32 cellular contexts compared by ENCODE assay signal in genomic region chr16:74372953-74373846, GRCh38. TPM values are rescaled to one million over a fixed set of nuclear protein-coding genes. Genes with fewer than 3 reads are reported as not detected.
DNase-seq lines count a peak whose midpoint lies in the region; ATAC-seq, FAIRE-seq and TF ChIP-seq lines count a peak whose summit lies in the region.
"Had no signal": no experiment of that assay in that cellular context is flagged by ENCODE, and none has a peak within 500 bp of the region (broad histone marks: within the 10 kb centered on the region; RNA-seq: fewer than 3 reads in every experiment).

No MANE protein-coding gene starts in this region.

- no peaks in the 10 kb centered on the region for H3K9me3 ChIP-seq in CD4-positive, CD25-positive, alpha-beta regulatory T cell (ENCODE audit: control insufficient read depth in 2 of 2, low read length in 2 of 2)
- H3K9me3 ChIP-seq in H1 (ENCODE audit: insufficient read depth in 2 of 2, low read depth in 1 of 2, low read length in 1 of 2) = no peaks in the 10 kb centered on the region
- H3K9me3 ChIP-seq in osteoblast (ENCODE audit: low read depth, low read length) = no peaks in the 10 kb centered on the region
- no peaks in the 10 kb centered on the region for H3K9me3 ChIP-seq in ovary
- H3K9me3 ChIP-seq: BLaER1 treated with 17β-estradiol and CSF1 and Interleukin-3, amounts not matched to agents 10 nM and 100 nM; left ventricle myocardium inferior; prostate gland; tibial artery had no signal

- TF ChIP-seq RAD21 in H1 (IDR thresholded peaks at IDR 0.05 in 1 of 2, conservative IDR thresholded peaks at IDR 0.05 in 1 of 2; ENCODE audit: low read depth in 2 of 2, low read length in 2 of 2) = no peak

- H3K9me3 Mint-ChIP-seq in CD4-positive, CD25-positive, alpha-beta regulatory T cell = peaks cover 0 to 2% (median 0%) of the 10 kb centered on the region in 7 donors
- H3K9me3 Mint-ChIP-seq in GM23338 = no peaks in the 10 kb centered on the region
- H3K9me3 Mint-ChIP-seq: H9 had no signal

- no peak overlapping the region for H3K18ac ChIP-seq in H1 (ENCODE audit: extremely low read depth, low read length)

- intact Hi-C loops in ovary (cut with DNase I) = no loop called here

- H3K27me3 ChIP-seq in CD4-positive, CD25-positive, alpha-beta regulatory T cell (ENCODE audit: control insufficient read depth, insufficient read depth, low read length) = no peaks in the 10 kb centered on the region
- H3K27me3 ChIP-seq in GM23338 (ENCODE audit: insufficient read depth) (no peaks in the 10 kb centered on the region), H1 (replicated peaks in 1 of 4; ENCODE audit: control insufficient read depth in 3 of 4, extremely low read depth in 1 of 4, insufficient read depth in 3 of 4, low read length in 3 of 4) (no peaks in the 10 kb centered on the region), osteoblast (ENCODE audit: insufficient read depth, low read length) (no peaks in the 10 kb centered on the region), ovary (no peaks in the 10 kb centered on the region)
- H3K27me3 ChIP-seq: BLaER1 treated with 17β-estradiol and CSF1 and Interleukin-3, amounts not matched to agents 10 nM and 100 nM; tibial artery had no signal

- TF ChIP-seq EP300 in H1 (IDR thresholded peaks at IDR 0.05; ENCODE audit: borderline replicate concordance in 1 of 2, low read depth in 2 of 2, low read length in 2 of 2) (no peak), ovary (IDR thresholded peaks at IDR 0.05) (no peak)

- H4K5ac ChIP-seq in H1 (ENCODE audit: insufficient read length, low read depth, low read length) = no peak overlapping the region

- DNase-seq in CD4-positive, CD25-positive, alpha-beta regulatory T cell = no peak
- DNase-seq in GM23338 (ENCODE audit: low spot score) = peak; percentile 0
- no peak for DNase-seq in H1 (ENCODE audit: low read depth in 1 of 2, low spot score in 2 of 2)
- peak; percentile 62 for DNase-seq in osteoblast (ENCODE audit: insufficient read length, low spot score, missing footprints)
- DNase-seq in ovary = no peak
- DNase-seq in D721Med (ENCODE audit: insufficient read length, low spot score) = no peak
- no peak for DNase-seq in left lobe of liver (ENCODE audit: low spot score)
- DNase-seq: activated CD4-positive, alpha-beta T cell treated with anti-CD3 and anti-CD28 coated beads for 36 hours; activated CD8-positive, alpha-beta memory T cell treated with anti-CD3 and anti-CD28 coated beads for 24 hours; activated effector memory CD4-positive, alpha-beta T cell treated with Interleukin-2 at 50 U/mL for 16 hours; anterior cingulate cortex; Calu3; DMS79 treated with DMSO at 0.1 percent for 48 hours; effector CD8-positive, alpha-beta T cell; GDM1; H9; left ventricle myocardium inferior; mesendoderm; NCI-H1694; NCI-H774; SIG-M5; stimulated activated CD4-positive, alpha-beta T cell treated with anti-CD3 and anti-CD28 coated beads, Interleukin-12 subunit alpha, Interleukin-12 subunit beta, amount 100 ng/mL, for 4 hours; stimulated activated CD4-positive, alpha-beta T cell treated with anti-CD3 and anti-CD28 coated beads, Interleukin-4, amount 100 ng/mL, for 1 hour; SW 1271; T-helper 9 cell; tibial artery had no signal

- no peak for TF ChIP-seq CTCF in GM23338 (conservative IDR thresholded peaks at IDR 0.05; ENCODE audit: low read depth in 2 of 2)
- TF ChIP-seq CTCF in H1 (IDR thresholded peaks at IDR 0.05; ENCODE audit: control extremely low read depth in 1 of 3, insufficient read depth in 1 of 3, low read depth in 1 of 3, low read length in 3 of 3) = no peak
- no peak for TF ChIP-seq CTCF in osteoblast (IDR thresholded peaks at IDR 0.05; ENCODE audit: extremely low read depth, low read depth, low read length)
- TF ChIP-seq CTCF in ovary (IDR thresholded peaks at IDR 0.05) = no peak
- TF ChIP-seq CTCF in D721Med (IDR thresholded peaks at IDR 0.05; ENCODE audit: insufficient read depth, missing control alignments) = no peak

- H3F3A ChIP-seq in GM23338 (replicated peaks; ENCODE audit: low read depth) = no peaks in the 10 kb centered on the region

- no peak overlapping the region for H2BK20ac ChIP-seq in H1 (ENCODE audit: low read length)

- H4K20me1 ChIP-seq in GM23338 (replicated peaks; ENCODE audit: insufficient read depth) (no peaks in the 10 kb centered on the region), H1 (replicated peaks in 1 of 2; ENCODE audit: control insufficient read depth in 1 of 2, insufficient read depth in 2 of 2, low read length in 2 of 2) (no peaks in the 10 kb centered on the region), osteoblast (ENCODE audit: insufficient read depth, low read length) (no peaks in the 10 kb centered on the region)
- H4K20me1 ChIP-seq: BLaER1 treated with 17β-estradiol and CSF1 and Interleukin-3, amounts not matched to agents 10 nM and 100 nM had no signal

- H2BK5ac ChIP-seq in H1 (ENCODE audit: low read depth, low read length) = no peak overlapping the region

- peaks cover 0 to 4% (median 2%) of the 10 kb centered on the region in 4 donors for H3K4me1 Mint-ChIP-seq in CD4-positive, CD25-positive, alpha-beta regulatory T cell
- no peaks in the 10 kb centered on the region for H3K4me1 Mint-ChIP-seq in GM23338
- H3K4me1 Mint-ChIP-seq: activated CD4-positive, alpha-beta T cell treated with anti-CD3 and anti-CD28 coated beads for 36 hours; H9 had no signal

- H3K79me2 ChIP-seq in GM23338 (replicated peaks; ENCODE audit: insufficient read depth) = no peaks in the 10 kb centered on the region
- H3K79me2 ChIP-seq in H1 (ENCODE audit: control insufficient read depth in 1 of 2, insufficient read depth in 2 of 2, low read length in 2 of 2) = no peaks in the 10 kb centered on the region
- no peaks in the 10 kb centered on the region for H3K79me2 ChIP-seq in osteoblast (ENCODE audit: insufficient read depth, low read length)

- H3K4me1 ChIP-seq in CD4-positive, CD25-positive, alpha-beta regulatory T cell (ENCODE audit: control insufficient read depth, insufficient read depth, low read length, poor library complexity, severe bottlenecking) = no peaks in the 10 kb centered on the region
- no peaks in the 10 kb centered on the region for H3K4me1 ChIP-seq in GM23338 (ENCODE audit: insufficient read depth)
- H3K4me1 ChIP-seq in H1 (replicated peaks in 1 of 4; ENCODE audit: control insufficient read depth in 3 of 4, insufficient read depth in 4 of 4, low read length in 3 of 4) = no peaks in the 10 kb centered on the region
- no peaks in the 10 kb centered on the region for H3K4me1 ChIP-seq in osteoblast (ENCODE audit: insufficient read depth, low read length)
- H3K4me1 ChIP-seq in ovary (ENCODE audit: insufficient read depth) = no peaks in the 10 kb centered on the region
- H3K4me1 ChIP-seq: prostate gland had no signal

- no peaks in the 10 kb centered on the region for H3K36me3 Mint-ChIP-seq in CD4-positive, CD25-positive, alpha-beta regulatory T cell
- H3K36me3 Mint-ChIP-seq in GM23338 (ENCODE audit: low read depth) = no peaks in the 10 kb centered on the region
- H3K36me3 Mint-ChIP-seq: activated naive CD8-positive, alpha-beta T cell had no signal

- no peak overlapping the region for H2AFZ ChIP-seq in GM23338
- H2AFZ ChIP-seq in H1 (ENCODE audit: low read length) = no peak overlapping the region
- no peak overlapping the region for H2AFZ ChIP-seq in osteoblast (ENCODE audit: low read length)

- H3K79me1 ChIP-seq in H1 (ENCODE audit: low read depth, low read length) = no peaks in the 10 kb centered on the region

- H2BK12ac ChIP-seq in H1 (ENCODE audit: low read depth, low read length) = no peak overlapping the region

- no peak overlapping the region for H2BK120ac ChIP-seq in H1 (replicated peaks; ENCODE audit: low read depth, low read length)

- H3K4me2 ChIP-seq in GM23338 (no peak overlapping the region), H1 (ENCODE audit: insufficient read depth in 1 of 2, low read depth in 2 of 2, low read length in 2 of 2) (no peak overlapping the region), osteoblast (ENCODE audit: insufficient read depth, low read length) (no peak overlapping the region)

- no peak for ATAC-seq in CD4-positive, CD25-positive, alpha-beta regulatory T cell (ENCODE audit: low read depth in 2 of 2)
- ATAC-seq in GM23338 = no peak
- no peak for ATAC-seq in left lobe of liver
- ATAC-seq in GM21737 (IDR thresholded peaks at IDR 0.05; ENCODE audit: unreplicated experiment) = no peak
- ATAC-seq: activated CD4-positive, alpha-beta T cell treated with anti-CD3 and anti-CD28 coated beads for 36 hours; sciatic nerve had no signal

- POLR2A ChIA-PET in H1 (lab: Charles Lee; ENCODE audit: partially characterized antibody) = interaction anchor here (1.6 kb wide), 1 partner anchor 293 kb away, joined by 4 read pairs; the partner anchor contains the start of gene RFWD3

- WGBS in H1 (ENCODE audit: extremely low coverage in 1 of 2, insufficient coverage in 1 of 2, insufficient read length in 1 of 2, insufficient replicate concordance in 2 of 2, low coverage in 1 of 2, low lambda C conversion rate in 2 of 2, missing lambda C conversion rate in 1 of 2), 2 experiments = 90% methylated on average over 10 of the region's 10 CpGs; no CpG with 5 or more reads in 1 of the 2 experiments
- 83 to 85% (median 85%) methylated on average over 10 of the region's 10 CpGs for WGBS in ovary, 3 donors

- H3K4me3 ChIP-seq in CD4-positive, CD25-positive, alpha-beta regulatory T cell (ENCODE audit: low read depth, low read length) = no peak overlapping the region
- no peak overlapping the region for H3K4me3 ChIP-seq in GM23338
- H3K4me3 ChIP-seq in H1 (ENCODE audit: extremely low read depth in 1 of 4, insufficient read depth in 2 of 4, low read depth in 3 of 4, low read length in 4 of 4) = no peak overlapping the region
- H3K4me3 ChIP-seq in osteoblast (ENCODE audit: insufficient read depth, low read length) = no peak overlapping the region
- no peak overlapping the region for H3K4me3 ChIP-seq in ovary
- H3K4me3 ChIP-seq: BLaER1 treated with 17β-estradiol and CSF1 and Interleukin-3, amounts not matched to agents 10 nM and 100 nM; left ventricle myocardium inferior; prostate gland; tibial artery had no signal

- peak overlapping the region in 1 of 4 donors; percentile 89 for H3K4me3 Mint-ChIP-seq in CD4-positive, CD25-positive, alpha-beta regulatory T cell
- no peak overlapping the region for H3K4me3 Mint-ChIP-seq in GM23338
- H3K4me3 Mint-ChIP-seq: activated CD4-positive, alpha-beta T cell treated with anti-CD3 and anti-CD28 coated beads for 36 hours; activated naive CD8-positive, alpha-beta T cell; H9 had no signal

- CTCF ChIA-PET in H1 (lab: Charles Lee; ENCODE audit: partially characterized antibody) = interaction anchor here (0.6 kb wide), 1 partner anchor 1378 kb away, joined by 3 read pairs; no protein-coding TSS in a partner anchor

- H3K36me3 ChIP-seq in CD4-positive, CD25-positive, alpha-beta regulatory T cell (ENCODE audit: control insufficient read depth, insufficient read depth, low read length) = no peaks in the 10 kb centered on the region
- no peaks in the 10 kb centered on the region for H3K36me3 ChIP-seq in GM23338 (ENCODE audit: insufficient read depth)
- no peaks in the 10 kb centered on the region for H3K36me3 ChIP-seq in H1 (ENCODE audit: control insufficient read depth in 2 of 4, insufficient read depth in 4 of 4, low read length in 3 of 4)
- no peaks in the 10 kb centered on the region for H3K36me3 ChIP-seq in osteoblast (ENCODE audit: insufficient read depth, low read length)
- no peaks in the 10 kb centered on the region for H3K36me3 ChIP-seq in ovary
- H3K36me3 ChIP-seq: BLaER1 treated with 17β-estradiol and CSF1 and Interleukin-3, amounts not matched to agents 10 nM and 100 nM; left ventricle myocardium inferior; prostate gland; tibial artery had no signal

- FAIRE-seq in H1 (lab: Jason Lieb, UNC) (no peak), D721Med (lab: Jason Lieb, UNC) (no peak)

- H3K27me3 Mint-ChIP-seq in CD4-positive, CD25-positive, alpha-beta regulatory T cell = no peaks in the 10 kb centered on the region
- H3K27me3 Mint-ChIP-seq in GM23338 (ENCODE audit: insufficient read depth, low read depth, poor library complexity) = no peaks in the 10 kb centered on the region
- H3K27me3 Mint-ChIP-seq: activated CD4-positive, alpha-beta T cell treated with anti-CD3 and anti-CD28 coated beads for 36 hours; activated naive CD8-positive, alpha-beta T cell had no signal

- H3K27ac Mint-ChIP-seq in CD4-positive, CD25-positive, alpha-beta regulatory T cell = peak overlapping the region in 2 of 3 donors; percentile 66 to 78
- no peak overlapping the region for H3K27ac Mint-ChIP-seq in GM23338
- H3K27ac Mint-ChIP-seq: activated CD4-positive, alpha-beta T cell treated with anti-CD3 and anti-CD28 coated beads for 36 hours; activated naive CD8-positive, alpha-beta T cell; H9 had no signal

- H3K56ac ChIP-seq in H1 (replicated peaks; ENCODE audit: insufficient read length, low read depth, low read length) = no peak overlapping the region

- no peak overlapping the region for H2BK15ac ChIP-seq in H1 (ENCODE audit: low read length)

- no peak overlapping the region for H3K23ac ChIP-seq in H1 (ENCODE audit: insufficient read length)

- no peaks in the 10 kb centered on the region for H3K23me2 ChIP-seq in H1 (ENCODE audit: low read depth, low read length)

- TF ChIP-seq POLR2A in H1 (IDR thresholded peaks at IDR 0.05; ENCODE audit: control extremely low read depth in 1 of 2, low read depth in 2 of 2, low read length in 2 of 2) (no peak), ovary (IDR thresholded peaks at IDR 0.05) (no peak)

- no peak overlapping the region for H4K91ac ChIP-seq in H1 (replicated peaks; ENCODE audit: insufficient read length, low read length)

- peak overlapping the region; percentile 75 for H4K8ac ChIP-seq in H1 (ENCODE audit: extremely low read depth, insufficient read depth, low read length)

- H3K4ac ChIP-seq in H1 (replicated peaks; ENCODE audit: insufficient read length, low read depth, low read length) = no peak overlapping the region

- no peak overlapping the region for H3K14ac ChIP-seq in H1 (ENCODE audit: insufficient read length)

- H2AK5ac ChIP-seq in H1 (ENCODE audit: low read depth, low read length) = no peak overlapping the region

- no peaks in the 10 kb centered on the region for H3K9me2 ChIP-seq in GM23338 (ENCODE audit: insufficient read depth)

- no peak overlapping the region for H3K27ac ChIP-seq in CD4-positive, CD25-positive, alpha-beta regulatory T cell (ENCODE audit: insufficient read depth, low read length, poor library complexity, severe bottlenecking)
- no peak overlapping the region for H3K27ac ChIP-seq in GM23338 (ENCODE audit: low read depth)
- no peak overlapping the region for H3K27ac ChIP-seq in H1 (ENCODE audit: low read depth, low read length)
- no peak overlapping the region for H3K27ac ChIP-seq in osteoblast (ENCODE audit: low read depth, low read length)
- no peak overlapping the region for H3K27ac ChIP-seq in ovary
- H3K27ac ChIP-seq: BLaER1 treated with 17β-estradiol and CSF1 and Interleukin-3, amounts not matched to agents 10 nM and 100 nM; epithelial cell of prostate; left ventricle myocardium inferior; prostate gland; tibial artery had no signal

- peak overlapping the region in 1 of 4 experiments; percentile 8; a peak in 1 of 7 replicates for H3K9ac ChIP-seq in H1 (replicated peaks in 1 of 4; ENCODE audit: extremely low read depth in 1 of 4, low read depth in 3 of 4, low read length in 3 of 4)
- H3K9ac ChIP-seq: BLaER1 treated with 17β-estradiol and CSF1 and Interleukin-3, amounts not matched to agents 10 nM and 100 nM had no signal

RNA-seq across cellular contexts. Expression of gene NPIPB15, which starts 2.9 kb away (rescaled TPM):
- 6.3 TPM for total RNA-seq in CD4-positive, CD25-positive, alpha-beta regulatory T cell
- polyA plus RNA-seq in CD4-positive, CD25-positive, alpha-beta regulatory T cell = under 1 TPM in 1 of 4 donors, not detected in 3; 0.24 TPM
- 0.93 and 1.1 TPM in 2 replicates for total RNA-seq in GM23338 (2014; rRNA removed; shearing (Covaris generic))
- polyA plus RNA-seq in GM23338 (2016; fragmentation: Nextera tagmentation; extraction: Ambion mirVana) (4.7 and 4.8 TPM in 2 replicates), H1 (2011; rRNA removed) (0.71 and 0.80 TPM in 2 replicates), ovary (1 to 10 TPM; 8.8 to 9.5 TPM)
- total RNA-seq in H1 (2021; fragmentation: NEBNext Ultra II Directional; extraction: Animal tissue kit (Norgen Biotek cat#: 25700)) = 0.71 and 0.82 TPM in 2 replicates
- 0.96 TPM for polyA plus RNA-seq in H1 (2011; cell fraction: cytosol; rRNA removed)
- polyA plus RNA-seq in H1 (2011; cell fraction: nucleus; rRNA removed) = 0.36 TPM
- 0.13 to 0.54 TPM in 2 of 4 replicates, not detected in the others for polyA plus RNA-seq in H1 (2012, experiment 1 of 2)
- polyA plus RNA-seq in H1 (2012, experiment 2 of 2) = 0.16 TPM
- polyA plus RNA-seq in H1 (2013, experiment 1 of 2) = 0.26 TPM
- polyA plus RNA-seq in H1 (2013, experiment 2 of 2) = 0.29 TPM
- polyA minus RNA-seq in H1 (2011; rRNA and poly(A)+ RNA removed) = 0.24 and 1.2 TPM in 2 replicates
- not detected for polyA minus RNA-seq in H1 (2011; cell fraction: cytosol; rRNA and poly(A)+ RNA removed)
- not detected for polyA minus RNA-seq in H1 (2011; cell fraction: nucleus; rRNA and poly(A)+ RNA removed)
- total RNA-seq in osteoblast (1.8 TPM in 1 of 2 replicates, not detected in the other), ovary (10 to 100 TPM in 1 of 7 donors, 1 to 10 TPM in 4, under 1 TPM in 1, not detected in 1; 0.76 to 13.4 (median 3.5) TPM), left lobe of liver (0.38 TPM)
- total RNA-seq: left ventricle myocardium inferior had no signal

RNA-seq across cellular contexts. Expression of gene CLEC18B, which starts 48.1 kb away (rescaled TPM):
- total RNA-seq in CD4-positive, CD25-positive, alpha-beta regulatory T cell = 0.91 TPM
- not detected for polyA plus RNA-seq in CD4-positive, CD25-positive, alpha-beta regulatory T cell
- total RNA-seq in GM23338 (2014; rRNA removed; shearing (Covaris generic)) = 0.31 TPM in 1 of 2 replicates, not detected in the other
- polyA plus RNA-seq in GM23338 (2016; fragmentation: Nextera tagmentation; extraction: Ambion mirVana) = 0.23 and 0.54 TPM in 2 replicates
- total RNA-seq in H1 (2021; fragmentation: NEBNext Ultra II Directional; extraction: Animal tissue kit (Norgen Biotek cat#: 25700)) = 0.59 TPM in 1 of 2 replicates, not detected in the other
- 0.11 and 0.24 TPM in 2 replicates for polyA plus RNA-seq in H1 (2011; rRNA removed)
- 0.26 TPM for polyA plus RNA-seq in H1 (2011; cell fraction: cytosol; rRNA removed)
- polyA plus RNA-seq in H1 (2011; cell fraction: nucleus; rRNA removed) = 1.6 TPM
- polyA plus RNA-seq in H1 (2012, experiment 1 of 2) = 0.09 to 0.65 TPM (median 0.52 TPM) in 3 of 4 replicates, not detected in the other
- polyA plus RNA-seq in H1 (2012, experiment 2 of 2) = 0.25 TPM
- not detected for polyA plus RNA-seq in H1 (2013, experiment 1 of 2)
- polyA plus RNA-seq in H1 (2013, experiment 2 of 2) = 0.15 TPM
- 0.17 TPM in 1 of 2 replicates, not detected in the other for polyA minus RNA-seq in H1 (2011; rRNA and poly(A)+ RNA removed)
- not detected for polyA minus RNA-seq in H1 (2011; cell fraction: cytosol; rRNA and poly(A)+ RNA removed)
- polyA minus RNA-seq in H1 (2011; cell fraction: nucleus; rRNA and poly(A)+ RNA removed) = not detected
- total RNA-seq in osteoblast = 0.72 and 0.88 TPM in 2 replicates
- 1 to 10 TPM in 1 of 7 donors, under 1 TPM in 5, not detected in 1; 0.24 to 1.5 (median 0.43) TPM for total RNA-seq in ovary
- polyA plus RNA-seq in ovary = under 1 TPM; 0.17 to 0.42 TPM
- total RNA-seq in left lobe of liver = 1.1 TPM

Comparison
In these comparisons a context has a peak if more than half of its experiments do, and no peak if none do; other contexts are left out.
1. DNase-seq: peak in GM23338 (single experiment) and osteoblast (single experiment); none in CD4-positive, CD25-positive, alpha-beta regulatory T cell (0 of 3), H1 (0 of 2), ovary (0 of 5), D721Med (single experiment) and left lobe of liver (single experiment).